Comparison of ENCODE assay signal across 8 cellular contexts in genomic region chr10:132836832-132837540, GRCh38. TPM values are rescaled to one million over a fixed set of nuclear protein-coding genes. Genes with fewer than 3 reads are reported as not detected.
DNase-seq lines count a peak whose midpoint lies in the region; ATAC-seq and TF ChIP-seq lines count a peak whose summit lies in the region.

No MANE protein-coding gene starts in this region.

- no peaks in the 10 kb centered on the region for H3K27me3 Mint-ChIP-seq in activated CD8-positive, alpha-beta T cell treated with anti-CD3 and anti-CD28 coated beads, Interleukin-2, amount 10 ng/mL, durations not matched to agents 7 days and 5 days (ENCODE audit: low read depth)
- H3K27me3 Mint-ChIP-seq in nephron (ENCODE audit: low read depth) (peaks cover 57% of the 10 kb centered on the region), type B pancreatic cell (peaks cover 40% of the 10 kb centered on the region)

- H3K36me3 ChIP-seq in DOHH2 (ENCODE audit: control insufficient read depth, low read length) (no peaks in the 10 kb centered on the region), KMS-11 (ENCODE audit: insufficient read depth) (no peaks in the 10 kb centered on the region)

- H3K9me3 Mint-ChIP-seq in activated CD8-positive, alpha-beta T cell treated with anti-CD3 and anti-CD28 coated beads, Interleukin-2, amount 10 ng/mL, durations not matched to agents 7 days and 5 days (ENCODE audit: insufficient read depth) = peaks cover 3% of the 10 kb centered on the region
- H3K9me3 Mint-ChIP-seq in nephron (peaks cover 4% of the 10 kb centered on the region), type B pancreatic cell (peaks cover under 1% of the 10 kb centered on the region)

- ATAC-seq in activated CD8-positive, alpha-beta T cell treated with anti-CD3 and anti-CD28 coated beads, Interleukin-2, amount 10 ng/mL, durations not matched to agents 7 days and 5 days = no peak

- H3K9ac ChIP-seq in KMS-11 = no peak overlapping the region

- DNase-seq in activated CD8-positive, alpha-beta T cell treated with anti-CD3 and anti-CD28 coated beads, Interleukin-2, amount 10 ng/mL, durations not matched to agents 7 days and 5 days = peak; percentile 49
- DNase-seq in fibroblast of gingiva (ENCODE audit: low read depth) (peak; percentile 2), type B pancreatic cell (ENCODE audit: extremely low spot score, unreplicated experiment) (peak; percentile 72), NK-92 (lab: John Stamatoyannopoulos, UW; ENCODE audit: unreplicated experiment) (no peak)
- DNase-seq in NK-92 treated with Interleukin-12 subunit alpha and Interleukin-12 subunit beta, amount 100 ng/mL, for 24 hours (lab: John Stamatoyannopoulos, UW) = no peak

- TF ChIP-seq CTCF in DOHH2 (IDR thresholded peaks at IDR 0.05; ENCODE audit: low read depth, low read length, poor library complexity, severe bottlenecking) = peak; percentile 87
- peak; percentile 85 for TF ChIP-seq CTCF in KMS-11 (conservative IDR thresholded peaks at IDR 0.05; ENCODE audit: low read depth, low read length)
- peak; percentile 98 to 99 (median 98) for TF ChIP-seq CTCF in nephron (IDR thresholded peaks at IDR 0.05; ENCODE audit: unreplicated experiment in 3 of 3)
- peak; percentile 99 for TF ChIP-seq CTCF in type B pancreatic cell (conservative IDR thresholded peaks at IDR 0.05)

- no peaks in the 10 kb centered on the region for H3F3A ChIP-seq in DOHH2 (ENCODE audit: control insufficient read depth, insufficient read depth)

- H3K27me3 ChIP-seq in DOHH2 (ENCODE audit: control insufficient read depth, low read length) (no peaks in the 10 kb centered on the region), KMS-11 (ENCODE audit: insufficient read depth, low read depth) (peaks cover 18% of the 10 kb centered on the region)

- H3K4me2 ChIP-seq in DOHH2 (ENCODE audit: low read length) (no peak overlapping the region), KMS-11 (no peak overlapping the region)

- H4K20me1 ChIP-seq in DOHH2 (ENCODE audit: control insufficient read depth, insufficient read depth, low read depth, low read length) (no peaks in the 10 kb centered on the region), KMS-11 (ENCODE audit: insufficient read depth) (no peaks in the 10 kb centered on the region)

- H3K36me3 Mint-ChIP-seq in activated CD8-positive, alpha-beta T cell treated with anti-CD3 and anti-CD28 coated beads, Interleukin-2, amount 10 ng/mL, durations not matched to agents 7 days and 5 days (ENCODE audit: low read depth) = no peaks in the 10 kb centered on the region
- H3K36me3 Mint-ChIP-seq in nephron (ENCODE audit: low read depth) (no peaks in the 10 kb centered on the region), type B pancreatic cell (peaks cover under 1% of the 10 kb centered on the region)

- H3K79me2 ChIP-seq in DOHH2 (ENCODE audit: control insufficient read depth, low read length) = no peaks in the 10 kb centered on the region
- no peaks in the 10 kb centered on the region for H3K79me2 ChIP-seq in KMS-11 (ENCODE audit: insufficient read depth, low read depth)

- POLR2A ChIA-PET in activated CD8-positive, alpha-beta T cell treated with anti-CD3 and anti-CD28 coated beads, Interleukin-2, amount 10 ng/mL, durations not matched to agents 7 days and 5 days (lab: Charles Lee) = no interaction called here

- H2AFZ ChIP-seq in KMS-11 (ENCODE audit: low read depth) = no peak overlapping the region

- no peak overlapping the region for H3K4me3 Mint-ChIP-seq in activated CD8-positive, alpha-beta T cell treated with anti-CD3 and anti-CD28 coated beads, Interleukin-2, amount 10 ng/mL, durations not matched to agents 7 days and 5 days
- H3K4me3 Mint-ChIP-seq in nephron (no peak overlapping the region), type B pancreatic cell (no peak overlapping the region)

- H3K27ac ChIP-seq in DOHH2 (ENCODE audit: low read depth, low read length) (no peak overlapping the region), KMS-11 (no peak overlapping the region)

- peaks cover 38% of the 10 kb centered on the region; the same call in 1 of the 2 replicates for H3K9me3 ChIP-seq in DOHH2 (ENCODE audit: control insufficient read depth, insufficient read depth, low read length)

- CTCF ChIA-PET in activated CD8-positive, alpha-beta T cell treated with anti-CD3 and anti-CD28 coated beads, Interleukin-2, amount 10 ng/mL, durations not matched to agents 7 days and 5 days (lab: Charles Lee) = no interaction called here

- H3K27ac Mint-ChIP-seq in activated CD8-positive, alpha-beta T cell treated with anti-CD3 and anti-CD28 coated beads, Interleukin-2, amount 10 ng/mL, durations not matched to agents 7 days and 5 days = no peak overlapping the region
- no peak overlapping the region for H3K27ac Mint-ChIP-seq in nephron
- no peak overlapping the region for H3K27ac Mint-ChIP-seq in type B pancreatic cell

- H3K9me2 ChIP-seq in DOHH2 (replicated peaks; ENCODE audit: control insufficient read depth, low read length) = no peaks in the 10 kb centered on the region

- H3K4me1 ChIP-seq in DOHH2 (ENCODE audit: control insufficient read depth, low read length) (no peaks in the 10 kb centered on the region), KMS-11 (ENCODE audit: low read depth, poor library complexity, severe bottlenecking) (no peaks in the 10 kb centered on the region)

- H3K4me3 ChIP-seq in DOHH2 (ENCODE audit: low read length) (no peak overlapping the region), KMS-11 (IDR thresholded peaks at IDR 0.05; ENCODE audit: insufficient read depth, low read depth, low read length) (no peak overlapping the region)

- H3K4me1 Mint-ChIP-seq in activated CD8-positive, alpha-beta T cell treated with anti-CD3 and anti-CD28 coated beads, Interleukin-2, amount 10 ng/mL, durations not matched to agents 7 days and 5 days (ENCODE audit: low read depth) = no peaks in the 10 kb centered on the region
- H3K4me1 Mint-ChIP-seq in nephron = no peaks in the 10 kb centered on the region
- peaks cover 3% of the 10 kb centered on the region for H3K4me1 Mint-ChIP-seq in type B pancreatic cell (ENCODE audit: unreplicated experiment)

RNA-seq across cellular contexts. Expression of gene NKX6-2, which starts 51.0 kb away (rescaled TPM):
- not detected for total RNA-seq in activated CD8-positive, alpha-beta T cell treated with anti-CD3 and anti-CD28 coated beads, Interleukin-2, amount 10 ng/mL, durations not matched to agents 7 days and 5 days
- total RNA-seq in type B pancreatic cell (ENCODE audit: low replicate concordance) = 0.14 and 0.26 TPM in 2 replicates

Comparison
In these comparisons a context has a peak if more than half of its experiments do, and no peak if none do; other contexts are left out.
1. DNase-seq: peak in activated CD8-positive, alpha-beta T cell treated with anti-CD3 and anti-CD28 coated beads, Interleukin-2, amount 10 ng/mL, durations not matched to agents 7 days and 5 days (single experiment), fibroblast of gingiva (single experiment) and type B pancreatic cell (single experiment); none in NK-92 (single experiment) and NK-92 treated with Interleukin-12 subunit alpha and Interleukin-12 subunit beta, amount 100 ng/mL, for 24 hours (single experiment).
2. Peak in every context shown above with its lines, with median percentiles within 50 percentile points of each other: CTCF ChIP-seq.